In genomic region chr1:183806086-183806485, GRCh38 we compare ENCODE assay signal across 8 cellular contexts. TPM values are rescaled to one million over a fixed set of nuclear protein-coding genes. Genes with fewer than 3 reads are reported as not detected.
A peak's percentile ranks its signal among the peaks of the same experiment; 100 is the strongest.
DNase-seq lines count a peak whose midpoint lies in the region; ATAC-seq and TF ChIP-seq lines count a peak whose summit lies in the region.

No MANE protein-coding gene starts in this region.

- no peak for TF ChIP-seq POLR2A in spleen (IDR thresholded peaks at IDR 0.05)

- peaks cover 11% of the 10 kb centered on the region for H3K23me2 ChIP-seq in H9 (ENCODE audit: insufficient read length, low read depth, low read length, poor library complexity, severe bottlenecking)

- H3K36me3 ChIP-seq in ascending aorta: no peaks in the 10 kb centered on the region
- no peaks in the 10 kb centered on the region for H3K36me3 ChIP-seq in kidney epithelial cell (ENCODE audit: control insufficient read depth, insufficient read depth, low read length)
- peaks cover 0 to 4% (median 0%) of the 10 kb centered on the region in 6 donors for H3K36me3 ChIP-seq in spleen

- peaks cover 29% of the 10 kb centered on the region for H3K27me3 Mint-ChIP-seq in H9 (ENCODE audit: low read depth)
- H3K27me3 Mint-ChIP-seq in activated T-helper 1 cell treated with anti-CD3 and anti-CD28 coated beads, Interleukin-12 subunit alpha, Interleukin-12 subunit beta, Interleukin-2, Interleukin-4 antibody, amounts not matched to agents 30 ng/mL and 10 ng/mL and 1 ng/mL, durations not matched to agents 14 hours and 24 hours and 36 hours (ENCODE audit: insufficient read depth): peaks cover 3% of the 10 kb centered on the region
- peaks cover 10% of the 10 kb centered on the region for H3K27me3 Mint-ChIP-seq in activated CD8-positive, alpha-beta T cell treated with anti-CD3 and anti-CD28 coated beads, Interleukin-2, amount 10 ng/mL, durations not matched to agents 7 days and 5 days (ENCODE audit: low read depth)

- no peak overlapping the region for H2BK20ac ChIP-seq in H9 (ENCODE audit: low read depth, low read length, poor library complexity, severe bottlenecking)

- H3K79me1 ChIP-seq in H9 (ENCODE audit: insufficient read depth, low read depth, low read length, poor library complexity, severe bottlenecking): no peaks in the 10 kb centered on the region

- no peak overlapping the region for H2AFZ ChIP-seq in H9 (ENCODE audit: low read length)

- H3K79me2 ChIP-seq in H9 (ENCODE audit: insufficient read depth, low read length): no peaks in the 10 kb centered on the region

- H3K27me3 ChIP-seq in H9 (ENCODE audit: insufficient read depth, low read length): no peaks in the 10 kb centered on the region; the same call in 1 of the 2 replicates
- no peaks in the 10 kb centered on the region for H3K27me3 ChIP-seq in ascending aorta
- H3K27me3 ChIP-seq in kidney epithelial cell (ENCODE audit: control insufficient read depth, insufficient read depth, low read length): no peaks in the 10 kb centered on the region
- peaks cover 0 to 25% (median 4%) of the 10 kb centered on the region in 7 donors for H3K27me3 ChIP-seq in spleen (replicated peaks in 1 of 7)

- no peak overlapping the region for H3K27ac Mint-ChIP-seq in H9
- H3K27ac Mint-ChIP-seq in activated T-helper 1 cell treated with anti-CD3 and anti-CD28 coated beads, Interleukin-12 subunit alpha, Interleukin-12 subunit beta, Interleukin-2, Interleukin-4 antibody, amounts not matched to agents 30 ng/mL and 10 ng/mL and 1 ng/mL, durations not matched to agents 14 hours and 24 hours and 36 hours: no peak overlapping the region
- H3K27ac Mint-ChIP-seq in activated CD8-positive, alpha-beta T cell treated with anti-CD3 and anti-CD28 coated beads, Interleukin-2, amount 10 ng/mL, durations not matched to agents 7 days and 5 days: no peak overlapping the region

- no peaks in the 10 kb centered on the region for H4K20me1 ChIP-seq in H9 (ENCODE audit: control insufficient read depth, insufficient read depth, insufficient read length)

- H3K4me3 ChIP-seq in ascending aorta (peak overlapping the region; percentile 45 to 91), kidney epithelial cell (ENCODE audit: low read depth, low read length) (peak overlapping the region; percentile 3), spleen (peak overlapping the region; percentile 11 to 74 (median 52))

- peaks cover 19 to 20% of the 10 kb centered on the region in 2 experiments for H3K4me1 Mint-ChIP-seq in H9
- peaks cover 34% of the 10 kb centered on the region for H3K4me1 Mint-ChIP-seq in activated T-helper 1 cell treated with anti-CD3 and anti-CD28 coated beads, Interleukin-12 subunit alpha, Interleukin-12 subunit beta, Interleukin-2, Interleukin-4 antibody, amounts not matched to agents 30 ng/mL and 10 ng/mL and 1 ng/mL, durations not matched to agents 14 hours and 24 hours and 36 hours (ENCODE audit: low read depth)
- peaks cover 6% of the 10 kb centered on the region for H3K4me1 Mint-ChIP-seq in activated CD8-positive, alpha-beta T cell treated with anti-CD3 and anti-CD28 coated beads, Interleukin-2, amount 10 ng/mL, durations not matched to agents 7 days and 5 days (ENCODE audit: low read depth)

- ATAC-seq in activated CD8-positive, alpha-beta T cell treated with anti-CD3 and anti-CD28 coated beads, Interleukin-2, amount 10 ng/mL, durations not matched to agents 7 days and 5 days: no peak

- H3K9me3 Mint-ChIP-seq in H9: peaks cover 6 to 8% of the 10 kb centered on the region in 2 experiments; a peak in 4 of 5 replicates
- peaks cover 15% of the 10 kb centered on the region for H3K9me3 Mint-ChIP-seq in activated T-helper 1 cell treated with anti-CD3 and anti-CD28 coated beads, Interleukin-12 subunit alpha, Interleukin-12 subunit beta, Interleukin-2, Interleukin-4 antibody, amounts not matched to agents 30 ng/mL and 10 ng/mL and 1 ng/mL, durations not matched to agents 14 hours and 24 hours and 36 hours
- H3K9me3 Mint-ChIP-seq in activated CD8-positive, alpha-beta T cell treated with anti-CD3 and anti-CD28 coated beads, Interleukin-2, amount 10 ng/mL, durations not matched to agents 7 days and 5 days (ENCODE audit: insufficient read depth): peaks cover 16% of the 10 kb centered on the region

- no peak overlapping the region for H4K8ac ChIP-seq in H9 (replicated peaks; ENCODE audit: insufficient read length, low read depth, low read length)

- H3K56ac ChIP-seq in H9 (ENCODE audit: insufficient read length, low read depth, low read length): no peak overlapping the region

- H2BK15ac ChIP-seq in H9 (ENCODE audit: low read depth, low read length): no peak overlapping the region

- peak overlapping the region; percentile 64 for H3K4me2 ChIP-seq in H9 (ENCODE audit: insufficient read depth, insufficient read length, low read length)

- no peak overlapping the region for H2BK120ac ChIP-seq in H9 (ENCODE audit: low read depth, low read length, poor library complexity, severe bottlenecking)

- H3T11ph ChIP-seq in H9 (ENCODE audit: low read length): no peak overlapping the region

- no peak overlapping the region for H2AK5ac ChIP-seq in H9 (ENCODE audit: insufficient read length, low read length)

- no peak overlapping the region for H3K23ac ChIP-seq in H9 (ENCODE audit: insufficient read length, low read depth, low read length)

- WGBS in H9 (ENCODE audit: extremely low coverage, insufficient read length, low lambda C conversion rate): no CpG with 5 or more reads among the region's 3 CpGs
- 13 to 27% (median 19%) methylated on average over 3 of the region's 3 CpGs for WGBS in spleen, 5 donors

- H4K5ac ChIP-seq in H9 (ENCODE audit: insufficient read length, low read depth, low read length): no peak overlapping the region

- DNase-seq in H9: no peak
- no peak for DNase-seq in ascending aorta (ENCODE audit: low spot score in 2 of 2)
- DNase-seq in kidney epithelial cell (ENCODE audit: low read depth): no peak
- no peak for DNase-seq in spleen
- DNase-seq in activated T-helper 1 cell treated with anti-CD3 and anti-CD28 coated beads, Interleukin-12 subunit alpha, Interleukin-12 subunit beta, Interleukin-2, Interleukin-4 antibody, amounts not matched to agents 30 ng/mL and 10 ng/mL and 1 ng/mL, durations not matched to agents 14 hours and 24 hours and 36 hours (ENCODE audit: low spot score): no peak
- no peak for DNase-seq in activated CD4-positive, alpha-beta T cell treated with anti-CD3 and anti-CD28 coated beads, Interleukin-2, amount 50 U/mL, for 1 hour
- DNase-seq in activated CD8-positive, alpha-beta T cell treated with anti-CD3 and anti-CD28 coated beads, Interleukin-2, amount 10 ng/mL, durations not matched to agents 7 days and 5 days: no peak
- no peak for DNase-seq in H4 (ENCODE audit: low spot score)

- H3K4me1 ChIP-seq in H9 (ENCODE audit: insufficient read depth, low read length): peaks cover 15% of the 10 kb centered on the region
- H3K4me1 ChIP-seq in ascending aorta: peaks cover 0 to 14% of the 10 kb centered on the region in 2 donors
- H3K4me1 ChIP-seq in spleen: peaks cover 0 to 64% (median 22%) of the 10 kb centered on the region in 6 donors

- H3K9ac ChIP-seq in H9 (ENCODE audit: extremely low read depth, insufficient read length, low read length): peak overlapping the region; percentile 18

- CTCF ChIA-PET in activated CD8-positive, alpha-beta T cell treated with anti-CD3 and anti-CD28 coated beads, Interleukin-2, amount 10 ng/mL, durations not matched to agents 7 days and 5 days (lab: Charles Lee): interaction anchor here (1.7 to 2.1 kb wide), 2 partner anchors 110 to 151 kb away, joined by 5 read pairs; no protein-coding TSS in a partner anchor

- TF ChIP-seq CTCF in H9 (conservative IDR thresholded peaks at IDR 0.05): no peak
- TF ChIP-seq CTCF in ascending aorta (IDR thresholded peaks at IDR 0.05): no peak
- no peak for TF ChIP-seq CTCF in kidney epithelial cell (IDR thresholded peaks at IDR 0.05; ENCODE audit: insufficient read depth, low read length, poor library complexity, severe bottlenecking)
- no peak for TF ChIP-seq CTCF in spleen (IDR thresholded peaks at IDR 0.05 in 8 of 11, conservative IDR thresholded peaks at IDR 0.05 in 3 of 11)

- no peaks in the 10 kb centered on the region for H3K9me3 ChIP-seq in H9 (ENCODE audit: control insufficient read depth, low read depth, low read length)
- peaks cover 0 to 4% of the 10 kb centered on the region in 2 donors for H3K9me3 ChIP-seq in ascending aorta
- H3K9me3 ChIP-seq in spleen: peaks cover 0 to 22% (median 17%) of the 10 kb centered on the region in 8 donors

- H3K36me3 Mint-ChIP-seq in H9 (ENCODE audit: insufficient read depth in 1 of 3, low read depth in 3 of 3): 0 out of 7 replicates have a peak, but pooled peaks cover 0 to 1% (median 0%) of the 10 kb centered on the region in 3 experiments
- H3K36me3 Mint-ChIP-seq in activated T-helper 1 cell treated with anti-CD3 and anti-CD28 coated beads, Interleukin-12 subunit alpha, Interleukin-12 subunit beta, Interleukin-2, Interleukin-4 antibody, amounts not matched to agents 30 ng/mL and 10 ng/mL and 1 ng/mL, durations not matched to agents 14 hours and 24 hours and 36 hours (ENCODE audit: low read depth): peaks cover 5% of the 10 kb centered on the region
- H3K36me3 Mint-ChIP-seq in activated CD8-positive, alpha-beta T cell treated with anti-CD3 and anti-CD28 coated beads, Interleukin-2, amount 10 ng/mL, durations not matched to agents 7 days and 5 days (ENCODE audit: low read depth): peaks cover 4% of the 10 kb centered on the region

- no peak overlapping the region for H2BK5ac ChIP-seq in H9 (ENCODE audit: insufficient read length, low read length)

- H4K91ac ChIP-seq in H9 (ENCODE audit: insufficient read length, low read depth, low read length): no peak overlapping the region

- POLR2A ChIA-PET in activated CD8-positive, alpha-beta T cell treated with anti-CD3 and anti-CD28 coated beads, Interleukin-2, amount 10 ng/mL, durations not matched to agents 7 days and 5 days (lab: Charles Lee): interaction anchor here (1.5 kb wide), 1 partner anchor 37 kb away, joined by 4 read pairs; no protein-coding TSS in a partner anchor

- no peak overlapping the region for H3K18ac ChIP-seq in H9 (ENCODE audit: insufficient read length, low read depth, low read length)

- no peak overlapping the region for H3K4ac ChIP-seq in H9 (ENCODE audit: low read depth, low read length)

- no peak overlapping the region for H2BK12ac ChIP-seq in H9 (ENCODE audit: insufficient read length, low read depth, low read length)

- intact Hi-C loops in ascending aorta (cut with DNase I) (loop anchor here (5.0 kb wide), 1 partner anchor 36 kb away; no protein-coding TSS in a partner anchor), spleen (cut with DNase I; ENCODE audit: low total_unique reads) (no loop called here)
- intact Hi-C loops in activated T-helper 1 cell treated with anti-CD3 and anti-CD28 coated beads, Interleukin-12 subunit alpha, Interleukin-12 subunit beta, Interleukin-2, Interleukin-4 antibody, amounts not matched to agents 30 ng/mL and 10 ng/mL and 1 ng/mL, durations not matched to agents 14 hours and 24 hours and 36 hours (cut with micrococcal nuclease): loop anchor here (5.0 kb wide), 1 partner anchor 111 kb away; no protein-coding TSS in a partner anchor

- H3K4me3 Mint-ChIP-seq in H9: peak overlapping the region in 1 of 2 experiments; percentile 41; a peak in 2 of 5 replicates
- no peak overlapping the region for H3K4me3 Mint-ChIP-seq in activated T-helper 1 cell treated with anti-CD3 and anti-CD28 coated beads, Interleukin-12 subunit alpha, Interleukin-12 subunit beta, Interleukin-2, Interleukin-4 antibody, amounts not matched to agents 30 ng/mL and 10 ng/mL and 1 ng/mL, durations not matched to agents 14 hours and 24 hours and 36 hours
- H3K4me3 Mint-ChIP-seq in activated CD8-positive, alpha-beta T cell treated with anti-CD3 and anti-CD28 coated beads, Interleukin-2, amount 10 ng/mL, durations not matched to agents 7 days and 5 days: no peak overlapping the region

- no peak overlapping the region for H3K14ac ChIP-seq in H9 (ENCODE audit: insufficient read depth, low read length)

- H3K27ac ChIP-seq in H9 (ENCODE audit: insufficient read length, low read depth, low read length) (no peak overlapping the region), ascending aorta (peak overlapping the region in 1 of 2 donors; percentile 40), spleen (peak overlapping the region in 7 of 8 donors; percentile 83 to 89 (median 85))

RNA-seq across cellular contexts. Expression of gene RGL1, which starts 1.2 kb away (rescaled TPM):
- total RNA-seq in H9 (2021) (1.4 TPM in 2 replicates), ascending aorta (23.1 TPM), kidney epithelial cell (3.2 and 3.6 TPM in 2 replicates), spleen (100 to 1,000 TPM in 4 of 7 donors, 10 to 100 TPM in 3; 66.7 to 126 (median 102) TPM)
- 10 to 100 TPM; 14.3 to 30.2 (median 14.8) TPM for polyA plus RNA-seq in spleen
- total RNA-seq in activated T-helper 1 cell treated with anti-CD3 and anti-CD28 coated beads, Interleukin-12 subunit alpha, Interleukin-12 subunit beta, Interleukin-2, Interleukin-4 antibody, amounts not matched to agents 30 ng/mL and 10 ng/mL and 1 ng/mL, durations not matched to agents 14 hours and 24 hours and 36 hours: 2.7 and 2.8 TPM in 2 replicates
- 1 to 10 TPM; 1.3 to 1.4 TPM for total RNA-seq in activated CD8-positive, alpha-beta T cell treated with anti-CD3 and anti-CD28 coated beads, Interleukin-2, amount 10 ng/mL, durations not matched to agents 7 days and 5 days
- total RNA-seq in H4 (2014; rRNA removed; shearing (Covaris generic)): 14.9 and 18.7 TPM in 2 replicates

Comparison
In these comparisons a context has a peak if more than half of its experiments do, and no peak if none do; other contexts are left out.
1. H3K4me3 ChIP-seq: peak in every context shown above with its lines; median percentile 68 in ascending aorta; 52 in spleen; 3 in kidney epithelial cell.